ENCODE assay signal across 7 cellular contexts in genomic region chr19:52786464-52787354, GRCh38. TPM values are rescaled to one million over a fixed set of nuclear protein-coding genes. Genes with fewer than 3 reads are reported as not detected.
DNase-seq lines count a peak whose midpoint lies in the region; ATAC-seq, FAIRE-seq and TF ChIP-seq lines count a peak whose summit lies in the region.
"Not testable (repeated sequence)": the region's sequence is repeated elsewhere in the genome, so short reads cannot be mapped to it uniquely, and the experiment has no call there.

Gene ZNF600, minus strand, starts transcription at chr19:52786791. Its CDS starts 7,903 bp downstream, at chr19:52778888.

- peak within 1 kb of the TSS; percentile 74 for H3K9ac ChIP-seq in iPS-20b (ENCODE audit: low read depth, low read length)

- H3K27ac ChIP-seq in iPS-20b (ENCODE audit: low read length): not testable (repeated sequence)

- TF ChIP-seq CTCF in bronchial epithelial cell (IDR thresholded peaks at IDR 0.05; ENCODE audit: insufficient read depth, low read length, severe bottlenecking): peak; percentile 33

- FAIRE-seq in GM18507 (lab: Jason Lieb, UNC): peak; percentile 82
- FAIRE-seq in bronchial epithelial cell (lab: Jason Lieb, UNC): not testable (repeated sequence)

- H3K4me1 ChIP-seq in iPS-20b (ENCODE audit: insufficient read depth, low read length): not testable (repeated sequence)

- peak; percentile 92 for ATAC-seq in HG02973 (IDR thresholded peaks at IDR 0.05; ENCODE audit: unreplicated experiment)
- peak; percentile 99 for ATAC-seq in activated CD4-positive, CD25-positive, alpha-beta regulatory T cell treated with anti-CD3 and anti-CD28 coated beads, Interleukin-2, amount 50 U/mL, for 24 hours

- not testable (repeated sequence) for H3K9me3 ChIP-seq in iPS-20b (ENCODE audit: insufficient read depth, low read depth, low read length)

- peak; percentile 25 for DNase-seq in GM18507 (ENCODE audit: extremely low spot score, insufficient read length, low read depth)
- DNase-seq in NCI-H2196 treated with DMSO at 0.1 percent for 48 hours (lab: John Stamatoyannopoulos, UW; ENCODE audit: unreplicated experiment): peak; percentile 44
- DNase-seq in bronchial epithelial cell (ENCODE audit: low read depth): peak; percentile 63
- peak; percentile 11 for DNase-seq in skeletal muscle cell (ENCODE audit: low read depth)

- peak within 1 kb of the TSS; percentile 57 for H3K4me3 ChIP-seq in bronchial epithelial cell (ENCODE audit: low read depth, low read length)
- H3K4me3 ChIP-seq in iPS-20b (ENCODE audit: low read length): peak within 1 kb of the TSS; percentile 90
- peak within 1 kb of the TSS; percentile 66 for H3K4me3 ChIP-seq in skeletal muscle cell (ENCODE audit: low read depth, low read length)

- H3K36me3 ChIP-seq in bronchial epithelial cell (ENCODE audit: control insufficient read depth, insufficient read depth, low read length); iPS-20b (ENCODE audit: insufficient read depth, low read depth, low read length): not testable (repeated sequence)

- not testable (repeated sequence) for H3K27me3 ChIP-seq in bronchial epithelial cell (ENCODE audit: control insufficient read depth, insufficient read depth, low read length)
- peaks cover 21% of the 10 kb centered on the region; the same call in 1 of the 2 replicates for H3K27me3 ChIP-seq in iPS-20b (ENCODE audit: insufficient read depth, low read length)

RNA-seq across cellular contexts. Expression of gene ZNF600, which starts in this region (rescaled TPM):
- 9.1 and 10.0 TPM in 2 replicates for total RNA-seq in bronchial epithelial cell

Comparison
In these comparisons a context has a peak if more than half of its experiments do, and no peak if none do; other contexts are left out.
1. DNase-seq: peak in every context shown above with its lines; median percentile 63 in bronchial epithelial cell; 44 in NCI-H2196 treated with DMSO at 0.1 percent for 48 hours; 25 in GM18507; 11 in skeletal muscle cell.